Comparison of ENCODE assay signal across 8 cellular contexts in genomic region chr6:72411872-72412708, GRCh38.
DNase-seq lines count a peak whose midpoint lies in the region; ATAC-seq and TF ChIP-seq lines count a peak whose summit lies in the region.

No MANE protein-coding gene starts in this region.

- 3% methylated on average over 7 of the region's 7 CpGs for WGBS in liver

- no peaks in the 10 kb centered on the region for H3K27me3 ChIP-seq in CD4-positive, alpha-beta T cell (ENCODE audit: control insufficient read depth, insufficient read depth, low read length)
- no peaks in the 10 kb centered on the region for H3K27me3 ChIP-seq in liver (ENCODE audit: control insufficient read depth in 4 of 4, insufficient read depth in 4 of 4, low read length in 3 of 4)

- H3K36me3 ChIP-seq in liver (ENCODE audit: control insufficient read depth in 4 of 4, insufficient read depth in 3 of 4, low read depth in 1 of 4, low read length in 3 of 4) = no peaks in the 10 kb centered on the region

- peak; percentile 99 for ATAC-seq in CD4-positive, alpha-beta T cell (ENCODE audit: poor library complexity)
- ATAC-seq in GM19351 (IDR thresholded peaks at IDR 0.05; ENCODE audit: unreplicated experiment) = peak; percentile 75
- peak; percentile 62 for ATAC-seq in HG03457 (IDR thresholded peaks at IDR 0.05; ENCODE audit: unreplicated experiment)

- H3K27ac ChIP-seq in CD4-positive, alpha-beta T cell (ENCODE audit: low read depth, low read length) = no peak overlapping the region
- H3K27ac ChIP-seq in coronary artery (no peak overlapping the region), liver (ENCODE audit: low read depth in 1 of 2, low read length in 2 of 2) (no peak overlapping the region)

- no peak overlapping the region for H3K4me3 Mint-ChIP-seq in CD4-positive, alpha-beta T cell

- CTCF ChIA-PET in CD4-positive, alpha-beta T cell (lab: Charles Lee) = interaction anchor here (0.5 to 4.4 kb wide), 18 partner anchors 8 to 1051 kb away, joined by 3 to 46 read pairs (median 5); no protein-coding TSS in a partner anchor

- peaks cover 11% of the 10 kb centered on the region for H3K27me3 Mint-ChIP-seq in CD4-positive, alpha-beta T cell

- H3K4me1 ChIP-seq in liver (ENCODE audit: control insufficient read depth in 4 of 4, insufficient read depth in 4 of 4, low read length in 3 of 4) = peaks cover 0 to 6% (median 1%) of the 10 kb centered on the region in 4 donors

- POLR2A ChIA-PET in CD4-positive, alpha-beta T cell (lab: Charles Lee) = no interaction called here

- H3K9ac ChIP-seq in liver (ENCODE audit: low read depth in 1 of 2, low read length in 2 of 2) = no peak overlapping the region

- H3K4me3 ChIP-seq in coronary artery = no peak overlapping the region
- no peak overlapping the region for H3K4me3 ChIP-seq in liver (ENCODE audit: low read depth in 1 of 3, low read length in 3 of 3)

- peak; percentile 100 for TF ChIP-seq CTCF in CD4-positive, alpha-beta T cell (IDR thresholded peaks at IDR 0.05)
- peak; percentile 100 for TF ChIP-seq CTCF in coronary artery (IDR thresholded peaks at IDR 0.05)
- TF ChIP-seq CTCF in liver (IDR thresholded peaks at IDR 0.05; ENCODE audit: low read depth, low read length, missing input control) = peak; percentile 100

- no peaks in the 10 kb centered on the region for H3K4me1 Mint-ChIP-seq in CD4-positive, alpha-beta T cell (ENCODE audit: low read depth)

- intact Hi-C loops in CD4-positive, alpha-beta T cell (cut with DNase I, micrococcal nuclease) = loop anchor here (1.0 to 10.0 kb wide), 7 partner anchors 203 to 915 kb away; partner anchors contain the start of gene KCNQ5 (in 1 of the 2)

- H3K9me3 Mint-ChIP-seq in CD4-positive, alpha-beta T cell = no peaks in the 10 kb centered on the region

- peak; percentile 50 to 79 (median 66) for DNase-seq in CD4-positive, alpha-beta T cell
- DNase-seq in NCI-H524 (lab: John Stamatoyannopoulos, UW) = peak; percentile 45 to 79
- DNase-seq in activated CD4-positive, alpha-beta T cell treated with anti-CD3 and anti-CD28 coated beads for 4 hours = peak; percentile 59 to 68
- DNase-seq in coronary artery (ENCODE audit: low spot score) = peak; percentile 79
- DNase-seq in stimulated activated CD4-positive, alpha-beta T cell treated with anti-CD3 and anti-CD28 coated beads, TNF-alpha, amount 100 ng/mL, for 4 hours (ENCODE audit: low read depth in 3 of 3) = peak; percentile 31 to 64 (median 61)

- no peak overlapping the region for H3K27ac Mint-ChIP-seq in CD4-positive, alpha-beta T cell

- H3K9me3 ChIP-seq in CD4-positive, alpha-beta T cell (ENCODE audit: control insufficient read depth, low read length) = no peaks in the 10 kb centered on the region
- no peaks in the 10 kb centered on the region for H3K9me3 ChIP-seq in liver (ENCODE audit: control insufficient read depth in 4 of 4, low read length in 3 of 4)

- no peaks in the 10 kb centered on the region for H3K36me3 Mint-ChIP-seq in CD4-positive, alpha-beta T cell (ENCODE audit: low read depth)

- TF ChIP-seq RAD21 in liver (IDR thresholded peaks at IDR 0.05) = peak; percentile 99 to 100

TF ChIP-seq in liver, 16 proteins besides CTCF, POLR2A, EP300 and RAD21:
- TF ChIP-seq FOXA2 (IDR thresholded peaks at IDR 0.05) (peak; percentile 35), TAF1 (conservative IDR thresholded peaks at IDR 0.05) (no peak), HNF4A (conservative IDR thresholded peaks at IDR 0.05) (peak in 1 of 2 donors; percentile 29), FOXA1 (IDR thresholded peaks at IDR 0.05) (no peak)
TF ChIP-seq in liver: peak in this region for 2.
